Comparison of ENCODE assay signal across 1 cellular context in the genomic region with DNA sequence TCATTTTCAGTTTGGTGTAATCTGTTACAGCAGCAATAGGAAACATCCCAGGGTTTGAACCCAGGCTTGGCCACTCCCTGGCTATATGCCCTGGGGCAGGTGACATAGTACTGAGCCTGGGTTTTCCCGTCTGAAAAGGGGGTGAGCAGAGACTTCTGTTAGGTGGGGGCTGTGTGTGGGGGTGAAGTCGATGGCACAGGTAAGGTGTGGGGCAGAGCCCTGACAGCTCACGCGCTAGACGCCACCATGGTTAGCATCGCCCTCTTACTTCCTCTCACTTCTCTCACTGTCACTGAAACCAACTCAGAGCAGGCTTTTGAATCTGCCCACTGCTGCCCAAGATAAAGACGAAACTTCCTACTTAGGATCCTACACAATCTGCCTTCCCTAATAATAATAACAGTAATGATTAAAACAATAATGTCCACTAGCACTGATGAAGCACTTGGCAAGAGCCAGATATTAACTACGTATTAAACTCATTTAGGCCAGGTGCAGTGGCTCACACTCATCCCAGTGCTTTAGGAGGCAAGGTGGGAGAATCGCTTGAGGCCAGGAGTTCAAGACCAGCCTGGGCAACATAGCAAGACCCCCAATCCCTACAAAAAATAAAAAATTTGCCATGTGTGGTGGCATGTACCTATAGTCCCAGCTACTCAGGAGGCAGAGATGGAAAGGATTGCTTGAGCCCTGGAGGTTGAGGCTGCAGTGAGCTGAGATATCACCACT.
TF ChIP-seq lines count a peak whose summit lies in the region.

No MANE protein-coding gene starts in this region.

TF ChIP-seq in SK-N-SH treated with all-trans-retinoic acid at 6 μM for 48 hours, 23 proteins besides CTCF, POLR2A, EP300 and RAD21 (continued from another document):
- TF ChIP-seq, protein P1, sequence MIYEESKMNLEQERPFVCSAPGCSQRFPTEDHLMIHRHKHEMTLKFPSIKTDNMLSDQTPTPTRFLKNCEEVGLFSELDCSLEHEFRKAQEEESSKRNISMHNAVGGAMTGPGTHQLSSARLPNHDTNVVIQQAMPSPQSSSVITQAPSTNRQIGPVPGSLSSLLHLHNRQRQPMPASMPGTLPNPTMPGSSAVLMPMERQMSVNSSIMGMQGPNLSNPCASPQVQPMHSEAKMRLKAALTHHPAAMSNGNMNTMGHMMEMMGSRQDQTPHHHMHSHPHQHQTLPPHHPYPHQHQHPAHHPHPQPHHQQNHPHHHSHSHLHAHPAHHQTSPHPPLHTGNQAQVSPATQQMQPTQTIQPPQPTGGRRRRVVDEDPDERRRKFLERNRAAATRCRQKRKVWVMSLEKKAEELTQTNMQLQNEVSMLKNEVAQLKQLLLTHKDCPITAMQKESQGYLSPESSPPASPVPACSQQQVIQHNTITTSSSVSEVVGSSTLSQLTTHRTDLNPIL (CRISPR knock-in tag; IDR thresholded peaks at IDR 0.05; ENCODE audit: low read depth): no peak
- TF ChIP-seq ISL1 (CRISPR knock-in tag; IDR thresholded peaks at IDR 0.05) (no peak), ZNF70 (CRISPR knock-in tag; IDR thresholded peaks at IDR 0.05) (no peak), GLIS3 (CRISPR knock-in tag; IDR thresholded peaks at IDR 0.05) (no peak)
